18 cellular contexts compared by ENCODE assay signal in the genomic region with DNA sequence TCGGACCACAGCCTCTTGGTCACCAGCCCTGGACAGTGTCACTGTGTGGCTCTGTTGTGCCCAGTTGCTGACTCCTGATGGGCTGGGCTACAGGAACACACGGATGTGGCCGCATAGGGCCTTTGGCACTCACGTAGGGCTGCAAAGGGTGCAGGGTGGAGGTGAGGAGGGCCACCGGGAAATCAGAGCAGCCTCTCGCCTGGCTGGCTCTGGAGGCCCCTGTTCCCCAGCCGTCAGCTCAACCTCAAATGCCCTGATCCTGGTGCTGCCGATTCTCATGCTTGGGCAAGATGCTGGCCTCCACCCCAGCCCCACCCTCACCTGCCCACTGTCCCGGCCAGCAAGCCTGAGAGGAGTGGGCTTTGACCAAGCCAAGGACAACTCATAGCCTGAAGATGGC.
A peak's percentile ranks its signal among the peaks of the same experiment; 100 is the strongest.
DNase-seq lines count a peak whose midpoint lies in the region; TF ChIP-seq lines count a peak whose summit lies in the region.
"Had no signal": no experiment of that assay in that cellular context is flagged by ENCODE, and none has a peak within 500 bp of the region (broad histone marks: within the 10 kb centered on the region; RNA-seq: fewer than 3 reads in every experiment).

No MANE protein-coding gene starts in this region.

- peak overlapping the region; percentile 48 for H3K27ac Mint-ChIP-seq in activated naive CD4-positive, alpha-beta T cell treated with anti-CD3 and anti-CD28 coated beads, Interleukin-2, amount 50 U/mL, for 24 hours
- no peak overlapping the region for H3K27ac Mint-ChIP-seq in activated naive CD4-positive, alpha-beta T cell treated with anti-CD3 and anti-CD28 coated beads, Interleukin-2, amount 10 ng/mL, durations not matched to agents 7 days and 5 days
- peak overlapping the region; percentile 56 for H3K27ac Mint-ChIP-seq in nephron progenitor cell
- H3K27ac Mint-ChIP-seq: B cell; CD4-positive, CD25-positive, alpha-beta regulatory T cell; CD8-positive, alpha-beta T cell; HFFc6 had no signal

- no peaks in the 10 kb centered on the region for H3K36me3 ChIP-seq in parathyroid adenoma (ENCODE audit: control insufficient read depth, insufficient read depth, low read length)
- H3K36me3 ChIP-seq: BLaER1, HAP-1 had no signal

- H3K79me2 ChIP-seq in parathyroid adenoma = no peaks in the 10 kb centered on the region

- peaks cover 19% of the 10 kb centered on the region for H3K4me1 ChIP-seq in parathyroid adenoma
- H3K4me1 ChIP-seq: HAP-1 had no signal

- TF ChIP-seq CTCF in nephron progenitor cell (IDR thresholded peaks at IDR 0.05) = no peak
- TF ChIP-seq CTCF in parathyroid adenoma (IDR thresholded peaks at IDR 0.05) = no peak

- no peaks in the 10 kb centered on the region for H3K9me3 Mint-ChIP-seq in activated naive CD4-positive, alpha-beta T cell treated with anti-CD3 and anti-CD28 coated beads, Interleukin-2, amount 50 U/mL, for 24 hours
- no peaks in the 10 kb centered on the region for H3K9me3 Mint-ChIP-seq in activated naive CD4-positive, alpha-beta T cell treated with anti-CD3 and anti-CD28 coated beads, Interleukin-2, amount 10 ng/mL, durations not matched to agents 7 days and 5 days
- no peaks in the 10 kb centered on the region for H3K9me3 Mint-ChIP-seq in nephron progenitor cell
- H3K9me3 Mint-ChIP-seq: CD8-positive, alpha-beta T cell; HFFc6 had no signal

- H3K27me3 ChIP-seq in parathyroid adenoma (ENCODE audit: control insufficient read depth, insufficient read depth, low read length) = no peaks in the 10 kb centered on the region
- H3K27me3 ChIP-seq: BLaER1 had no signal

- CTCF ChIA-PET in activated naive CD4-positive, alpha-beta T cell treated with anti-CD3 and anti-CD28 coated beads, Interleukin-2, amount 10 ng/mL, durations not matched to agents 7 days and 5 days (lab: Charles Lee) = no interaction called here

- H3K4me3 ChIP-seq in parathyroid adenoma (ENCODE audit: low read depth, low read length) = no peak overlapping the region
- H3K4me3 ChIP-seq: BLaER1, GM23248, HAP-1 had no signal

- no peak overlapping the region for H3K9ac ChIP-seq in parathyroid adenoma
- H3K9ac ChIP-seq: BLaER1, GM23248 had no signal

- H3K9me3 ChIP-seq in parathyroid adenoma (ENCODE audit: control insufficient read depth, low read length) = no peaks in the 10 kb centered on the region
- H3K9me3 ChIP-seq: BLaER1, HAP-1 had no signal

- no peak for DNase-seq in activated naive CD4-positive, alpha-beta T cell treated with anti-CD3 and anti-CD28 coated beads, Interleukin-2, amount 10 ng/mL, durations not matched to agents 7 days and 5 days
- DNase-seq in nephron progenitor cell (no peak), LoVo (ENCODE audit: low spot score) (no peak)
- DNase-seq in activated CD8-positive, alpha-beta memory T cell treated with anti-CD3 and anti-CD28 coated beads, Interleukin-2, amount 50 U/mL, for 48 hours = no peak
- DNase-seq: Caco-2; CD4-positive, CD25-positive, alpha-beta regulatory T cell; CD8-positive, alpha-beta T cell; DMS153; DND-41; GM23248; HFFc6 had no signal

- H3K4me3 Mint-ChIP-seq in activated naive CD4-positive, alpha-beta T cell treated with anti-CD3 and anti-CD28 coated beads, Interleukin-2, amount 50 U/mL, for 24 hours = no peak overlapping the region
- no peak overlapping the region for H3K4me3 Mint-ChIP-seq in activated naive CD4-positive, alpha-beta T cell treated with anti-CD3 and anti-CD28 coated beads, Interleukin-2, amount 10 ng/mL, durations not matched to agents 7 days and 5 days
- no peak overlapping the region for H3K4me3 Mint-ChIP-seq in nephron progenitor cell
- H3K4me3 Mint-ChIP-seq: B cell; CD4-positive, CD25-positive, alpha-beta regulatory T cell; CD8-positive, alpha-beta T cell; HFFc6 had no signal

- H3K4me1 Mint-ChIP-seq in activated naive CD4-positive, alpha-beta T cell treated with anti-CD3 and anti-CD28 coated beads, Interleukin-2, amount 50 U/mL, for 24 hours = peaks cover 5% of the 10 kb centered on the region
- peaks cover 2% of the 10 kb centered on the region for H3K4me1 Mint-ChIP-seq in activated naive CD4-positive, alpha-beta T cell treated with anti-CD3 and anti-CD28 coated beads, Interleukin-2, amount 10 ng/mL, durations not matched to agents 7 days and 5 days
- H3K4me1 Mint-ChIP-seq in nephron progenitor cell = peaks cover 51% of the 10 kb centered on the region
- H3K4me1 Mint-ChIP-seq: B cell had no signal

- H3K27me3 Mint-ChIP-seq in activated naive CD4-positive, alpha-beta T cell treated with anti-CD3 and anti-CD28 coated beads, Interleukin-2, amount 50 U/mL, for 24 hours = no peaks in the 10 kb centered on the region
- peaks cover 3% of the 10 kb centered on the region for H3K27me3 Mint-ChIP-seq in activated naive CD4-positive, alpha-beta T cell treated with anti-CD3 and anti-CD28 coated beads, Interleukin-2, amount 10 ng/mL, durations not matched to agents 7 days and 5 days
- peaks cover 28% of the 10 kb centered on the region for H3K27me3 Mint-ChIP-seq in nephron progenitor cell (ENCODE audit: low read depth, poor library complexity)

- H2AFZ ChIP-seq in parathyroid adenoma = peak overlapping the region; percentile 39
- H2AFZ ChIP-seq: GM23248 had no signal

- H3K36me3 Mint-ChIP-seq in activated naive CD4-positive, alpha-beta T cell treated with anti-CD3 and anti-CD28 coated beads, Interleukin-2, amount 50 U/mL, for 24 hours = no peaks in the 10 kb centered on the region
- H3K36me3 Mint-ChIP-seq in activated naive CD4-positive, alpha-beta T cell treated with anti-CD3 and anti-CD28 coated beads, Interleukin-2, amount 10 ng/mL, durations not matched to agents 7 days and 5 days = no peaks in the 10 kb centered on the region
- peaks cover 4% of the 10 kb centered on the region for H3K36me3 Mint-ChIP-seq in nephron progenitor cell (ENCODE audit: low read depth)
- H3K36me3 Mint-ChIP-seq: CD4-positive, CD25-positive, alpha-beta regulatory T cell; CD8-positive, alpha-beta T cell had no signal

- H3K27ac ChIP-seq in parathyroid adenoma = no peak overlapping the region
- H3K27ac ChIP-seq: 22Rv1, BLaER1, C4-2B, GM23248 had no signal

- H3K4me2 ChIP-seq in parathyroid adenoma (ENCODE audit: low read length) = no peak overlapping the region
- H3K4me2 ChIP-seq: BLaER1 had no signal
